Comparison of ENCODE assay signal across 1 cellular context in genomic region chr15:77633913-77634265, GRCh38.
TF ChIP-seq lines count a peak whose summit lies in the region.

No MANE protein-coding gene starts in this region.

TF ChIP-seq in endothelial cell of umbilical vein, 7 proteins besides CTCF, POLR2A, EP300 and RAD21 (continued from another document):
- no peak for TF ChIP-seq GATA2 (IDR thresholded peaks at IDR 0.05; ENCODE audit: insufficient read depth, insufficient read length, low read depth, low read length)
- TF ChIP-seq MYC (IDR thresholded peaks at IDR 0.05; ENCODE audit: low read depth, low read length) = no peak
TF ChIP-seq in endothelial cell of umbilical vein: peak in this region for 0.
